19 cellular contexts compared by ENCODE assay signal in genomic region chr21:34574581-34574980, GRCh38.
"Had no signal": no experiment of that assay in that cellular context is flagged by ENCODE, and none has a peak within 500 bp of the region (broad histone marks: within the 10 kb centered on the region; RNA-seq: fewer than 3 reads in every experiment).

No MANE protein-coding gene starts in this region.

- H3K4me1 ChIP-seq: foreskin keratinocyte, thyroid gland had no signal

- ATAC-seq: effector memory CD8-positive, alpha-beta T cell; foreskin keratinocyte; lower lobe of right lung had no signal

- DNase-seq: activated B cell treated with CpG ODN at 0.5 μM for 24 hours; activated CD4-positive, alpha-beta memory T cell treated with anti-CD3 and anti-CD28 coated beads for 36 hours; activated CD4-positive, alpha-beta T cell treated with anti-CD3 and anti-CD28 coated beads for 4 hours; activated T-cell treated with anti-CD3 and anti-CD28 coated beads for 4 hours; dermis blood vessel endothelial cell; effector memory CD8-positive, alpha-beta T cell; esophagus squamous epithelium; foreskin keratinocyte; glutamatergic neuron; hypothalamus; lower lobe of right lung; retina; stimulated activated CD4-positive, alpha-beta T cell treated with anti-CD3 and anti-CD28 coated beads, Interleukin-12 subunit alpha, Interleukin-12 subunit beta, amount 100 ng/mL, for 4 hours; stimulated activated CD4-positive, alpha-beta T cell treated with anti-CD3 and anti-CD28 coated beads, Interleukin-1b, Interleukin-23, amount 100 ng/mL, for 48 hours; stimulated activated CD8-positive, alpha-beta memory T cell treated with anti-CD3 and anti-CD28 coated beads, Interleukin-4, amount 100 ng/mL, for 48 hours; stimulated activated naive CD4-positive, alpha-beta T cell; T-helper 9 cell; thyroid gland had no signal

- H3K9me3 ChIP-seq: esophagus squamous epithelium, lower lobe of right lung, thyroid gland had no signal

- H3K36me3 ChIP-seq: cardiac muscle cell, esophagus squamous epithelium, lower lobe of right lung, thyroid gland had no signal

- H3K4me3 ChIP-seq: cardiac muscle cell, esophagus squamous epithelium, lower lobe of right lung, thyroid gland had no signal

- H3K27me3 ChIP-seq: cardiac muscle cell, esophagus squamous epithelium, foreskin keratinocyte, thyroid gland had no signal

- H3K27ac ChIP-seq: cardiac muscle cell, esophagus squamous epithelium, foreskin keratinocyte, lower lobe of right lung, thyroid gland had no signal
